In genomic region chr19:2089727-2090053, GRCh38 we compare ENCODE assay signal across 8 cellular contexts. TPM values are rescaled to one million over a fixed set of nuclear protein-coding genes. Genes with fewer than 3 reads are reported as not detected.
A peak's percentile ranks its signal among the peaks of the same experiment; 100 is the strongest.
DNase-seq lines count a peak whose midpoint lies in the region; ATAC-seq and TF ChIP-seq lines count a peak whose summit lies in the region.

No MANE protein-coding gene starts in this region.

- peak overlapping the region; percentile 88 to 90 for H3K4me3 Mint-ChIP-seq in activated T-cell treated with anti-CD3 and anti-CD28 coated beads, Interleukin-2, amount 50 U/mL, for 72 hours
- peak overlapping the region; percentile 51 to 98 (median 70) for H3K4me3 Mint-ChIP-seq in T-cell

- H3K27me3 Mint-ChIP-seq in activated T-cell treated with anti-CD3 and anti-CD28 coated beads, Interleukin-2, amount 50 U/mL, for 72 hours (ENCODE audit: low read depth) = no peaks in the 10 kb centered on the region
- H3K27me3 Mint-ChIP-seq in T-cell = no peaks in the 10 kb centered on the region

- H3K36me3 Mint-ChIP-seq in activated T-cell treated with anti-CD3 and anti-CD28 coated beads, Interleukin-2, amount 50 U/mL, for 72 hours (ENCODE audit: insufficient read depth in 2 of 2) = peaks cover 10% of the 10 kb centered on the region in 2 donors
- H3K36me3 Mint-ChIP-seq in T-cell = peaks cover 4% of the 10 kb centered on the region

- no peak for TF ChIP-seq POLR2A in tibial nerve (IDR thresholded peaks at IDR 0.05)

- WGBS in tibial nerve, 2 donors = 19 to 31% methylated on average over 2 of the region's 2 CpGs

- peaks cover 22 to 97% of the 10 kb centered on the region in 2 donors for H3K4me1 ChIP-seq in left lung
- H3K4me1 ChIP-seq in tibial nerve = peaks cover 0 to 94% (median 59%) of the 10 kb centered on the region in 4 donors
- peaks cover 23% of the 10 kb centered on the region for H3K4me1 ChIP-seq in mucosa of descending colon (ENCODE audit: low read depth)

- DNase-seq in activated T-cell treated with anti-CD3 and anti-CD28 coated beads, Interleukin-2, amount 50 U/mL, for 72 hours = no peak
- DNase-seq in activated T-cell treated with anti-CD3 and anti-CD28 coated beads for 4 hours = no peak
- DNase-seq in T-cell = no peak
- DNase-seq in left lung = no peak
- DNase-seq in tibial nerve (ENCODE audit: low spot score in 2 of 2) = no peak
- no peak for DNase-seq in mucosa of descending colon

- CTCF ChIA-PET in T-cell (lab: Charles Lee) = interaction anchor here in 1 of 2 donors (0.7 kb wide), 1 partner anchor 682 kb away, joined by 3 read pairs; no protein-coding TSS in a partner anchor

- no peak for TF ChIP-seq EP300 in tibial nerve (IDR thresholded peaks at IDR 0.05)

- peaks cover 0 to 14% of the 10 kb centered on the region in 2 donors for H3K36me3 ChIP-seq in left lung
- H3K36me3 ChIP-seq in tibial nerve = peaks cover 0 to 32% (median 0%) of the 10 kb centered on the region in 3 donors
- H3K36me3 ChIP-seq in mucosa of descending colon (ENCODE audit: low read depth) = no peaks in the 10 kb centered on the region

- H3K27ac ChIP-seq in left lung (peak overlapping the region; percentile 91 to 96), tibial nerve (peak overlapping the region in 3 of 4 donors; percentile 68 to 90 (median 71))

- TF ChIP-seq CTCF in left lung (IDR thresholded peaks at IDR 0.05) = no peak
- TF ChIP-seq CTCF in tibial nerve (IDR thresholded peaks at IDR 0.05) = no peak
- no peak for TF ChIP-seq CTCF in mucosa of descending colon (IDR thresholded peaks at IDR 0.05)

- H3K9me3 ChIP-seq in left lung (no peaks in the 10 kb centered on the region), tibial nerve (no peaks in the 10 kb centered on the region), mucosa of descending colon (no peaks in the 10 kb centered on the region)

- POLR2A ChIA-PET in T-cell (lab: Charles Lee) = no interaction called here

- intact Hi-C loops in left lung (cut with DNase I) (no loop called here), mucosa of descending colon (cut with DNase I, micrococcal nuclease) (no loop called here)

- peak overlapping the region in 1 of 2 donors; percentile 30 for H3K4me3 ChIP-seq in left lung
- peak overlapping the region in 1 of 4 donors; percentile 6 for H3K4me3 ChIP-seq in tibial nerve
- no peak overlapping the region for H3K4me3 ChIP-seq in mucosa of descending colon

- ATAC-seq in activated T-cell treated with anti-CD3 and anti-CD28 coated beads, Interleukin-2, amount 50 U/mL, for 72 hours (replicated peaks in 1 of 2) = no peak
- ATAC-seq in T-cell (replicated peaks in 1 of 4) (no peak), left lung (no peak), GM21367 (IDR thresholded peaks at IDR 0.05; ENCODE audit: unreplicated experiment) (no peak), mucosa of descending colon (no peak), GM21825 (IDR thresholded peaks at IDR 0.05; ENCODE audit: unreplicated experiment) (no peak)

- H3K9me3 Mint-ChIP-seq in activated T-cell treated with anti-CD3 and anti-CD28 coated beads, Interleukin-2, amount 50 U/mL, for 72 hours = no peaks in the 10 kb centered on the region
- no peaks in the 10 kb centered on the region for H3K9me3 Mint-ChIP-seq in T-cell

- H3K27me3 ChIP-seq in left lung (no peaks in the 10 kb centered on the region), tibial nerve (no peaks in the 10 kb centered on the region)

- peak overlapping the region; percentile 82 for H3K27ac Mint-ChIP-seq in activated T-cell treated with anti-CD3 and anti-CD28 coated beads, Interleukin-2, amount 50 U/mL, for 72 hours
- peak overlapping the region; percentile 93 for H3K27ac Mint-ChIP-seq in T-cell

- peaks cover 89% of the 10 kb centered on the region for H3K4me1 Mint-ChIP-seq in activated T-cell treated with anti-CD3 and anti-CD28 coated beads, Interleukin-2, amount 50 U/mL, for 72 hours (ENCODE audit: low read depth)
- peaks cover 73 to 82% (median 79%) of the 10 kb centered on the region in 3 donors for H3K4me1 Mint-ChIP-seq in T-cell

RNA-seq across cellular contexts. Expression of gene MOB3A, which starts 6.4 kb away (rescaled TPM):
- 100 to 1,000 TPM; 129 to 134 TPM for total RNA-seq in activated T-cell treated with anti-CD3 and anti-CD28 coated beads, Interleukin-2, amount 50 U/mL, for 72 hours
- 100 to 1,000 TPM in 4 of 5 donors, 10 to 100 TPM in 1; 98.6 to 162 (median 142) TPM for total RNA-seq in T-cell
- 100 to 1,000 TPM in 1 of 2 donors, 10 to 100 TPM in 1; 59.1 to 105 TPM for total RNA-seq in left lung
- 10 to 100 TPM; 31.7 to 70.8 (median 35.2) TPM for total RNA-seq in tibial nerve
- total RNA-seq in mucosa of descending colon = 10 to 100 TPM; 39.8 to 76.8 (median 43.7) TPM

RNA-seq across cellular contexts. Expression of gene IZUMO4, which starts 7.0 kb away (rescaled TPM):
- total RNA-seq in activated T-cell treated with anti-CD3 and anti-CD28 coated beads, Interleukin-2, amount 50 U/mL, for 72 hours = 10 to 100 TPM; 28.5 to 36.9 TPM
- 10 to 100 TPM; 14.0 to 23.5 (median 19.7) TPM for total RNA-seq in T-cell
- 1 to 10 TPM; 2.6 to 5.2 TPM for total RNA-seq in left lung
- total RNA-seq in tibial nerve = 10 to 100 TPM; 28.6 to 46.3 (median 33.2) TPM
- 1 to 10 TPM; 2.2 to 5.3 (median 3.4) TPM for total RNA-seq in mucosa of descending colon

RNA-seq across cellular contexts. Expression of gene MKNK2, which starts 38.6 kb away (rescaled TPM):
- 100 to 1,000 TPM; 120 to 121 TPM for total RNA-seq in activated T-cell treated with anti-CD3 and anti-CD28 coated beads, Interleukin-2, amount 50 U/mL, for 72 hours
- 100 to 1,000 TPM; 196 to 242 (median 234) TPM for total RNA-seq in T-cell
- 100 to 1,000 TPM; 238 to 291 TPM for total RNA-seq in left lung
- total RNA-seq in tibial nerve = 100 to 1,000 TPM; 126 to 265 (median 152) TPM
- total RNA-seq in mucosa of descending colon = 100 to 1,000 TPM; 252 to 330 (median 304) TPM
